In the genomic region with DNA sequence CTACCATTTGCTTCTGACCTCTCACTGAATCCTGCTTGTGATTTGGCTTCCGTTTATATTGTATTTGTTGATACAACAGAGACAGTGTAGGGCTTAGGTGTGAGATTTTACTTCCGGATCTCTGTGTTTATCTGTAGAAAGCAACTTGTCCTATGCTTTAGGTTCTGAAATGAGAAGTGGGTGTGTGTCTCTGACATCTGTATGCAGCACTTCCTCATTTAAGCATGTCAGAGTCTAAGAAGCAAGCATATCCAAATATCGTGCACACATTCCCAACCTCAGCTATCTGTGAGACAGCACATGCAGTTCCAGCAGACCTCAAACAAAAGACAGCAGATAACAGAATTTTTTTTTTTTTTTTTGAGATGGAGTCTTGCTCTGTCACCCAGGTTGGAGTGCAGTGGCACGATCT, we compare ENCODE assay signal across 8 cellular contexts. TPM values are rescaled to one million over a fixed set of nuclear protein-coding genes. Genes with fewer than 3 reads are reported as not detected.
DNase-seq lines count a peak whose midpoint lies in the region; ATAC-seq and TF ChIP-seq lines count a peak whose summit lies in the region.

No MANE protein-coding gene starts in this region.

- H2AK5ac ChIP-seq in trophoblast cell (ENCODE audit: low read length): no peak overlapping the region

- no peaks in the 10 kb centered on the region for H3K79me2 ChIP-seq in trophoblast cell (ENCODE audit: control insufficient read depth, insufficient read depth, low read length, poor library complexity)
- peaks cover 53% of the 10 kb centered on the region for H3K79me2 ChIP-seq in SK-N-SH (ENCODE audit: insufficient read depth)

- peak overlapping the region in 1 of 2 donors; percentile 0 for H3K4me3 ChIP-seq in CD4-positive, alpha-beta memory T cell (ENCODE audit: low read length in 2 of 2)
- H3K4me3 ChIP-seq in gastrocnemius medialis (peak overlapping the region; percentile 1 to 15 (median 4)), trophoblast cell (ENCODE audit: low read depth, low read length) (no peak overlapping the region), SK-N-SH (ENCODE audit: low read depth in 2 of 2, low read length in 1 of 2) (no peak overlapping the region)

- H3K4ac ChIP-seq in trophoblast cell (ENCODE audit: low read depth, low read length): no peak overlapping the region

- peak overlapping the region; percentile 46 for H3K27ac ChIP-seq in CD4-positive, alpha-beta memory T cell (ENCODE audit: low read depth, low read length)
- H3K27ac ChIP-seq in gastrocnemius medialis (peak overlapping the region; percentile 78 to 100 (median 86)), trophoblast cell (ENCODE audit: low read depth, low read length) (no peak overlapping the region), SK-N-SH (ENCODE audit: low read depth in 2 of 2, low read length in 1 of 2) (no peak overlapping the region)

- H2BK5ac ChIP-seq in trophoblast cell (ENCODE audit: low read depth, low read length, poor library complexity): no peak overlapping the region

- in situ Hi-C loops in gastrocnemius medialis (cut with MboI; ENCODE audit: low sequenced_read_pairs in 4 of 4): no loop called here

- intact Hi-C loops in CD4-positive, alpha-beta memory T cell (cut with micrococcal nuclease): loop anchor here (1.0 to 5.0 kb wide), 4 partner anchors 12 to 84 kb away; no protein-coding TSS in a partner anchor
- intact Hi-C loops in gastrocnemius medialis (cut with DNase I; ENCODE audit: low total_unique reads): no loop called here

- H2BK120ac ChIP-seq in trophoblast cell (ENCODE audit: insufficient read depth, low read length, poor library complexity): no peak overlapping the region

- no peak overlapping the region for H4K8ac ChIP-seq in trophoblast cell (ENCODE audit: low read depth, low read length)

- H3K23ac ChIP-seq in trophoblast cell (ENCODE audit: low read length): no peak overlapping the region

- H2AFZ ChIP-seq in trophoblast cell (ENCODE audit: insufficient read depth, low read length, poor library complexity): no peak overlapping the region
- no peak overlapping the region for H2AFZ ChIP-seq in SK-N-SH (ENCODE audit: low read depth)

- ATAC-seq in GM19463 (IDR thresholded peaks at IDR 0.05; ENCODE audit: unreplicated experiment) (peak; percentile 96), HG03460 (IDR thresholded peaks at IDR 0.05; ENCODE audit: unreplicated experiment) (peak; percentile 98), gastrocnemius medialis (peak in 1 of 2 donors; percentile 29)

- H3K14ac ChIP-seq in trophoblast cell (ENCODE audit: low read length): no peak overlapping the region

- TF ChIP-seq EP300 in SK-N-SH (IDR thresholded peaks at IDR 0.05; ENCODE audit: borderline replicate concordance in 1 of 2, low read depth in 1 of 2, low read length in 1 of 2): no peak

- H3K9me3 ChIP-seq in CD4-positive, alpha-beta memory T cell (ENCODE audit: control insufficient read depth in 1 of 2, low read length in 2 of 2): no peaks in the 10 kb centered on the region
- no peaks in the 10 kb centered on the region for H3K9me3 ChIP-seq in gastrocnemius medialis
- peaks cover 3% of the 10 kb centered on the region for H3K9me3 ChIP-seq in trophoblast cell (ENCODE audit: insufficient read depth, low read depth, low read length)
- no peaks in the 10 kb centered on the region for H3K9me3 ChIP-seq in SK-N-SH

- peaks cover 74% of the 10 kb centered on the region; the same call in 1 of the 2 replicates for H4K20me1 ChIP-seq in SK-N-SH (ENCODE audit: insufficient read depth)

- TF ChIP-seq CTCF in gastrocnemius medialis (IDR thresholded peaks at IDR 0.05 in 4 of 5, conservative IDR thresholded peaks at IDR 0.05 in 1 of 5) (no peak), SK-N-SH (IDR thresholded peaks at IDR 0.05) (no peak)

- POLR2A ChIA-PET in CD4-positive, alpha-beta memory T cell (lab: Charles Lee; ENCODE audit: partially characterized antibody): interaction anchor here (1.5 to 7.4 kb wide), 4 partner anchors 10 to 24 kb away, joined by 6 to 104 read pairs (median 20); partner anchors contain the start of gene KLF9
- POLR2A ChIA-PET in SK-N-SH (lab: Yijun Ruan, JAX): interaction anchor here (2.1 kb wide), 1 partner anchor 23 kb away, joined by 8 read pairs; no protein-coding TSS in a partner anchor

- CTCF ChIA-PET in CD4-positive, alpha-beta memory T cell (lab: Charles Lee; ENCODE audit: partially characterized antibody): interaction anchor here (1.3 to 2.6 kb wide), 6 partner anchors 10 to 204 kb away, joined by 4 to 13 read pairs (median 7); partner anchors contain the start of gene KLF9
- CTCF ChIA-PET in SK-N-SH (lab: Yijun Ruan, JAX): no interaction called here

- no peaks in the 10 kb centered on the region for H3K36me3 ChIP-seq in CD4-positive, alpha-beta memory T cell (ENCODE audit: insufficient read depth, low read length)
- H3K36me3 ChIP-seq in gastrocnemius medialis (no peaks in the 10 kb centered on the region), trophoblast cell (ENCODE audit: control insufficient read depth in 1 of 2, insufficient read depth in 2 of 2, low read length in 2 of 2) (no peaks in the 10 kb centered on the region), SK-N-SH (replicated peaks in 1 of 2; ENCODE audit: control insufficient read depth in 1 of 2, insufficient read depth in 2 of 2, low read length in 1 of 2) (no peaks in the 10 kb centered on the region)

- no peak for TF ChIP-seq RAD21 in SK-N-SH (IDR thresholded peaks at IDR 0.05; ENCODE audit: low read length)

- no peaks in the 10 kb centered on the region for H3K9me2 ChIP-seq in SK-N-SH

- H3K4me2 ChIP-seq in trophoblast cell (ENCODE audit: low read length) (no peak overlapping the region), SK-N-SH (no peak overlapping the region)

- no peaks in the 10 kb centered on the region for H3K36me3 Mint-ChIP-seq in CD4-positive, alpha-beta memory T cell
- no peaks in the 10 kb centered on the region for H3K36me3 Mint-ChIP-seq in activated naive CD8-positive, alpha-beta T cell treated with anti-CD3 and anti-CD28 coated beads for 36 hours

- H3K9me3 Mint-ChIP-seq in CD4-positive, alpha-beta memory T cell: no peaks in the 10 kb centered on the region
- no peaks in the 10 kb centered on the region for H3K9me3 Mint-ChIP-seq in activated naive CD8-positive, alpha-beta T cell treated with anti-CD3 and anti-CD28 coated beads for 36 hours

- H3K79me1 ChIP-seq in trophoblast cell (ENCODE audit: low read length): no peaks in the 10 kb centered on the region

- no peak overlapping the region for H2BK12ac ChIP-seq in trophoblast cell (ENCODE audit: low read length)

- TF ChIP-seq POLR2A in gastrocnemius medialis (IDR thresholded peaks at IDR 0.05): no peak

- H3K9ac ChIP-seq in trophoblast cell (ENCODE audit: low read length) (no peak overlapping the region), SK-N-SH (no peak overlapping the region)

- no peak overlapping the region for H4K91ac ChIP-seq in trophoblast cell (ENCODE audit: low read depth, low read length)

- no peaks in the 10 kb centered on the region for H3K27me3 Mint-ChIP-seq in CD4-positive, alpha-beta memory T cell
- H3K27me3 Mint-ChIP-seq in activated naive CD8-positive, alpha-beta T cell treated with anti-CD3 and anti-CD28 coated beads for 36 hours: no peaks in the 10 kb centered on the region

- H3K4me1 Mint-ChIP-seq in CD4-positive, alpha-beta memory T cell: peaks cover 53 to 82% (median 68%) of the 10 kb centered on the region in 4 donors
- peaks cover 71% of the 10 kb centered on the region for H3K4me1 Mint-ChIP-seq in activated naive CD8-positive, alpha-beta T cell treated with anti-CD3 and anti-CD28 coated beads for 36 hours

- no peaks in the 10 kb centered on the region for H3K27me3 ChIP-seq in CD4-positive, alpha-beta memory T cell (ENCODE audit: insufficient read depth, low read length)
- H3K27me3 ChIP-seq in gastrocnemius medialis: no peaks in the 10 kb centered on the region
- H3K27me3 ChIP-seq in trophoblast cell (ENCODE audit: insufficient read depth, low read length): no peaks in the 10 kb centered on the region
- no peaks in the 10 kb centered on the region for H3K27me3 ChIP-seq in SK-N-SH (ENCODE audit: insufficient read depth)

- WGBS in trophoblast cell (ENCODE audit: extremely low coverage, insufficient coverage, insufficient read length): no CpG with 5 or more reads among the region's 4 CpGs
- whole genome bisulfite sequencing in SK-N-SH (ENCODE audit: low lambda C conversion rate): 94% methylated on average over 4 of the region's 4 CpGs

- H3K4me1 ChIP-seq in CD4-positive, alpha-beta memory T cell (ENCODE audit: insufficient read depth, low read length): peaks cover 83% of the 10 kb centered on the region
- peaks cover 99 to 100% of the 10 kb centered on the region in 2 donors for H3K4me1 ChIP-seq in gastrocnemius medialis
- no peaks in the 10 kb centered on the region for H3K4me1 ChIP-seq in trophoblast cell (ENCODE audit: control insufficient read depth in 1 of 2, insufficient read depth in 2 of 2, low read length in 2 of 2)
- H3K4me1 ChIP-seq in SK-N-SH (ENCODE audit: control insufficient read depth in 1 of 2, insufficient read depth in 2 of 2, low read depth in 1 of 2, low read length in 1 of 2): peaks cover 1 to 11% of the 10 kb centered on the region in 2 experiments; a peak in 1 of 4 replicates

- peak overlapping the region; percentile 60 to 81 (median 76) for H3K4me3 Mint-ChIP-seq in CD4-positive, alpha-beta memory T cell
- peak overlapping the region; percentile 55 for H3K4me3 Mint-ChIP-seq in activated naive CD8-positive, alpha-beta T cell treated with anti-CD3 and anti-CD28 coated beads for 36 hours

- no peak overlapping the region for H4K12ac ChIP-seq in trophoblast cell (ENCODE audit: low read depth, low read length)

- DNase-seq in CD4-positive, alpha-beta memory T cell: peak; percentile 42 to 56 (median 54)
- no peak for DNase-seq in activated naive CD8-positive, alpha-beta T cell treated with anti-CD3 and anti-CD28 coated beads for 36 hours
- no peak for DNase-seq in gastrocnemius medialis
- no peak for DNase-seq in trophoblast cell
- no peak for DNase-seq in COR-L47 (lab: John Stamatoyannopoulos, UW)
- no peak for DNase-seq in SK-N-SH

- peak overlapping the region; percentile 53 to 92 (median 78) for H3K27ac Mint-ChIP-seq in CD4-positive, alpha-beta memory T cell
- H3K27ac Mint-ChIP-seq in activated naive CD8-positive, alpha-beta T cell treated with anti-CD3 and anti-CD28 coated beads for 36 hours: peak overlapping the region; percentile 85

- no peak overlapping the region for H3K18ac ChIP-seq in trophoblast cell (ENCODE audit: low read length)

- no peaks in the 10 kb centered on the region for H3F3A ChIP-seq in SK-N-SH (replicated peaks; ENCODE audit: insufficient read depth)

RNA-seq across cellular contexts. Expression of gene KLF9, which starts 16.3 kb away (rescaled TPM):
- 10 to 100 TPM; 18.6 to 20.6 TPM for total RNA-seq in CD4-positive, alpha-beta memory T cell
- 1 to 10 TPM; 1.3 to 4.1 TPM for polyA plus RNA-seq in CD4-positive, alpha-beta memory T cell
- 10 to 100 TPM; 25.4 to 25.5 TPM for total RNA-seq in activated naive CD8-positive, alpha-beta T cell treated with anti-CD3 and anti-CD28 coated beads for 36 hours
- total RNA-seq in gastrocnemius medialis: 100 to 1,000 TPM; 122 to 174 (median 169) TPM
- polyA plus RNA-seq in trophoblast cell (2013): 0.15 TPM in 2 replicates
- polyA plus RNA-seq in SK-N-SH (2012; rRNA removed): 5.8 and 6.9 TPM in 2 replicates
- 5.9 and 7.6 TPM in 2 replicates for polyA plus RNA-seq in SK-N-SH (2012; cell fraction: cytosol; rRNA removed)
- polyA plus RNA-seq in SK-N-SH (2012; cell fraction: nucleus; rRNA removed): 5.0 and 8.3 TPM in 2 replicates

Comparison
In these comparisons a context has a peak if more than half of its experiments do, and no peak if none do; other contexts are left out.
1. DNase-seq: peak in CD4-positive, alpha-beta memory T cell (5 of 5); none in activated naive CD8-positive, alpha-beta T cell treated with anti-CD3 and anti-CD28 coated beads for 36 hours (single experiment), gastrocnemius medialis (0 of 2), trophoblast cell (0 of 2), COR-L47 (single experiment) and SK-N-SH (single experiment).
2. H3K27ac ChIP-seq: peak in CD4-positive, alpha-beta memory T cell (single experiment) and gastrocnemius medialis (4 of 4); none in trophoblast cell (single experiment) and SK-N-SH (0 of 2).
3. H3K4me3 ChIP-seq: peak in gastrocnemius medialis (4 of 4); none in trophoblast cell (single experiment) and SK-N-SH (0 of 2).
4. RNA of gene KLF9, which starts 16.3 kb away (total RNA-seq): 122 to 174 TPM in gastrocnemius medialis; 25.4 to 25.5 TPM in activated naive CD8-positive, alpha-beta T cell treated with anti-CD3 and anti-CD28 coated beads for 36 hours and 18.6 to 20.6 TPM in CD4-positive, alpha-beta memory T cell; every median in the first group is over 4 times any median in the second.